8 cellular contexts compared by ENCODE assay signal in genomic region chr14:20461230-20462141, GRCh38. TPM values are rescaled to one million over a fixed set of nuclear protein-coding genes. Genes with fewer than 3 reads are reported as not detected.
A peak's percentile ranks its signal among the peaks of the same experiment; 100 is the strongest.
DNase-seq lines count a peak whose midpoint lies in the region; ATAC-seq lines count a peak whose summit lies in the region.

TSS of gene PIP4P1 (minus strand) at chr14:20461434. CDS start at chr14:20461325, 109 bp downstream.

- peak; percentile 100 for DNase-seq in NCI-H748 (lab: John Stamatoyannopoulos, UW; ENCODE audit: unreplicated experiment)
- DNase-seq in activated CD4-positive, alpha-beta T cell treated with anti-CD3 and anti-CD28 coated beads, Interleukin-2, amount 50 U/mL, for 1 hour: peak; percentile 97
- peak; percentile 98 for DNase-seq in cortex of kidney (lab: John Stamatoyannopoulos, UW)
- peak; percentile 99 to 100 for DNase-seq in left colon
- peak; percentile 99 for DNase-seq in stimulated activated CD4-positive, alpha-beta T cell treated with anti-CD3 and anti-CD28 coated beads, Interleukin-1b, Interleukin-23, amount 100 ng/mL, for 48 hours

- H3K9ac ChIP-seq in BLaER1 treated with 17β-estradiol and CSF1 and Interleukin-3, amounts not matched to agents 10 nM and 100 nM: peak within 1 kb of the TSS; percentile 89 to 98 (median 92)

- peak within 1 kb of the TSS; percentile 91 to 98 (median 94) for H3K4me2 ChIP-seq in BLaER1 treated with 17β-estradiol and CSF1 and Interleukin-3, amounts not matched to agents 10 nM and 100 nM

- peaks cover 36 to 40% (median 38%) of the 10 kb centered on the region in 11 experiments for H3K36me3 ChIP-seq in BLaER1 treated with 17β-estradiol and CSF1 and Interleukin-3, amounts not matched to agents 10 nM and 100 nM

- H3K27ac ChIP-seq in BLaER1 treated with 17β-estradiol and CSF1 and Interleukin-3, amounts not matched to agents 10 nM and 100 nM: peak within 1 kb of the TSS; percentile 89 to 96 (median 92)

- peaks cover 50 to 58% (median 54%) of the 10 kb centered on the region in 10 experiments for H3K4me1 ChIP-seq in BLaER1 treated with 17β-estradiol and CSF1 and Interleukin-3, amounts not matched to agents 10 nM and 100 nM

- no peaks in the 10 kb centered on the region for H3K27me3 ChIP-seq in BLaER1 treated with 17β-estradiol and CSF1 and Interleukin-3, amounts not matched to agents 10 nM and 100 nM

- ATAC-seq in GM19351 (IDR thresholded peaks at IDR 0.05; ENCODE audit: unreplicated experiment) (peak; percentile 91), HG03521 (IDR thresholded peaks at IDR 0.05; ENCODE audit: unreplicated experiment) (peak; percentile 90), left colon (peak; percentile 87)

- peak within 1 kb of the TSS; percentile 86 to 99 (median 92) for H3K4me3 ChIP-seq in BLaER1 treated with 17β-estradiol and CSF1 and Interleukin-3, amounts not matched to agents 10 nM and 100 nM

- intact Hi-C loops in left colon (cut with DNase I, micrococcal nuclease): loop anchor here in 1 of 2 donors (10.0 kb wide), 1 partner anchor 47 kb away; the partner anchor contains the start of gene TEP1

- peaks cover 0 to 7% (median 0%) of the 10 kb centered on the region in 11 experiments; a peak in 3 of 22 replicates for H3K9me3 ChIP-seq in BLaER1 treated with 17β-estradiol and CSF1 and Interleukin-3, amounts not matched to agents 10 nM and 100 nM (replicated peaks in 1 of 11)

- peaks cover 0 to 45% (median 24%) of the 10 kb centered on the region in 11 experiments; a peak in 15 of 22 replicates for H4K20me1 ChIP-seq in BLaER1 treated with 17β-estradiol and CSF1 and Interleukin-3, amounts not matched to agents 10 nM and 100 nM

RNA-seq across cellular contexts. Expression of gene PIP4P1, which starts in this region (rescaled TPM):
- total RNA-seq in left colon: 10 to 100 TPM; 42.0 to 42.9 TPM

Comparison
In these comparisons a context has a peak if more than half of its experiments do, and no peak if none do; other contexts are left out.
1. Peak in every context shown above with its lines: DNase-seq, ATAC-seq, H3K4me3 ChIP-seq and H3K27ac ChIP-seq.